Comparison of ENCODE assay signal across 9 cellular contexts in the genomic region with DNA sequence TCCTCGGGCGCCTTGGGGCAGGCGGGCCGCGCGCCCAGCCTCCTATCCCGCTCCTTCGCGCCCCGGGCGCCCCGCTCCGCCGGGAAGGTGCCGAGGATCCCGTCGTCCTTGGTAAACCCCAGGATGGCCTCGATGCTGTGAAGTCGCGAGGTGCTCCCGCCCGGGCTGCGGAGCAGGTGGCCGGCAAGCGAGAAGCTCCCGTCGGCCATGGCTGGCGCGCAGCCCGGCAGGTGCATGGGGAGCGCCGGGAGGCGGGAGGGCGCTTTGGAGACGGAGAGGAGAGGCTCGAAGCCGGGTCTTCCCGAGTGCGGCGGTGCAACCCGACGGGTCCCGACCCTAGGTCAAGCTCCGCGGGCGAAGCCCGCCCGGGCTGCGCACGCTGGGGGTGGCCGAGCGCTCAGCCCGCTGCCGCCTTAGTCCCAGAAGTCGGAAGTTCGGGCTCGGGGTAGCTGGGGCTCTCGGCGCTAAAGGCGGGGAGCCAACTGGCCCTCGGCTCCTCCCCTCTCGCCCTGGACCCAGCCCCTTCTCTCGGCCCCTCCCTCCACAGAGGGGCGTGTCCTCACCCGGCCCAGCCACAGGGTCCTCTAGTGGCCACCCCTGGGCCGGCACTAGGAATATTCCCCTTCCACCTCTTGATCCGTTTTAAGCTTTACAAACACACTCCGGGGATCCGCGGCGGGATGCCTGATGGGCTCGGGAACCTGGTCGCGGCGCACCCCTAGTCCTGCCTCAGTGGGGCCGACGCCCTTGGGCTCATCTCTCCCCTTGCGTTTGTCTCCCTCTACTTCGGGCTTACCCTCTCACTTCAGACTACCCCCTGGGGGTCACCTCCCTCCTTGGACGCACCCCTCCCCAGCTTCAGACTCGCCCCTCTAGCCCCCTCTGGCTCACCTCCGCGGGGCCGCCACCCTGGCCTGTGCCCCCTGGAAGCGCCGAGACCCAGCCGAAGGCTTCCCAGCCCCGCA. TPM values are rescaled to one million over a fixed set of nuclear protein-coding genes. Genes with fewer than 3 reads are reported as not detected.
A peak's percentile ranks its signal among the peaks of the same experiment; 100 is the strongest.
DNase-seq lines count a peak whose midpoint lies in the region; ATAC-seq and TF ChIP-seq lines count a peak whose summit lies in the region.
"Had no signal": no experiment of that assay in that cellular context is flagged by ENCODE, and none has a peak within 500 bp of the region (broad histone marks: within the 10 kb centered on the region; RNA-seq: fewer than 3 reads in every experiment).

RAX (minus strand) TSS at position 484 of the 965 bp plus-strand sequence; CDS start at position 236, 248 bp downstream.

- H3K4me2 ChIP-seq in IMR-90 (ENCODE audit: low read depth, low read length) = no peak within 1 kb of the TSS; the same call in 1 of the 2 replicates

- peaks cover 3% of the 10 kb centered on the region; the same call in 1 of the 2 replicates for H4K20me1 ChIP-seq in IMR-90 (ENCODE audit: insufficient read depth, low read length)

- H2BK15ac ChIP-seq in IMR-90 (ENCODE audit: low read depth, low read length) = no peak within 1 kb of the TSS

- peaks cover 0 to 4% (median 0%) of the 10 kb centered on the region in 5 donors for H3K36me3 Mint-ChIP-seq in naive thymus-derived CD4-positive, alpha-beta T cell

- H3K27me3 Mint-ChIP-seq in naive thymus-derived CD4-positive, alpha-beta T cell = peaks cover 72 to 81% (median 77%) of the 10 kb centered on the region in 5 donors

- peaks cover 19% of the 10 kb centered on the region for H3K9me3 ChIP-seq in IMR-90 (ENCODE audit: control insufficient read depth, insufficient read depth, low read length)
- H3K9me3 ChIP-seq in ectodermal cell (ENCODE audit: control insufficient read depth, low read length) = no peaks in the 10 kb centered on the region
- no peaks in the 10 kb centered on the region for H3K9me3 ChIP-seq in naive thymus-derived CD4-positive, alpha-beta T cell (ENCODE audit: control insufficient read depth in 2 of 3, low read length in 3 of 3)

- no peak within 1 kb of the TSS; the same call in 1 of the 2 replicates for H3K4me3 ChIP-seq in IMR-90 (ENCODE audit: insufficient read depth, low read depth, low read length)
- peak within 1 kb of the TSS; percentile 28 for H3K4me3 ChIP-seq in ectodermal cell (ENCODE audit: insufficient read depth, low read depth, low read length)
- no peak within 1 kb of the TSS for H3K4me3 ChIP-seq in naive thymus-derived CD4-positive, alpha-beta T cell (ENCODE audit: low read length)
- H3K4me3 ChIP-seq: SJSA1 had no signal

- no peak within 1 kb of the TSS for H3K23ac ChIP-seq in IMR-90 (ENCODE audit: low read depth, low read length)

- DNase-seq in GM13977 (ENCODE audit: low spot score) (peak; percentile 81), IMR-90 (no peak), NCI-H1105 treated with DMSO at 0.1 percent for 48 hours (lab: John Stamatoyannopoulos, UW) (no peak)
- DNase-seq in naive thymus-derived CD4-positive, alpha-beta T cell = no peak
- no peak for DNase-seq in stimulated activated CD4-positive, alpha-beta T cell treated with anti-CD3 and anti-CD28 coated beads, Interleukin-2, amount 100 ng/mL, for 48 hours
- DNase-seq in central memory CD4-positive, alpha-beta T cell = no peak

- H3K27me3 ChIP-seq in IMR-90 (ENCODE audit: control insufficient read depth, insufficient read depth, low read length) (peaks cover 93% of the 10 kb centered on the region), ectodermal cell (ENCODE audit: control insufficient read depth, insufficient read depth, low read length, poor library complexity, severe bottlenecking) (peaks cover 100% of the 10 kb centered on the region)
- H3K27me3 ChIP-seq in naive thymus-derived CD4-positive, alpha-beta T cell (ENCODE audit: control insufficient read depth in 2 of 2, insufficient read depth in 2 of 2, low read length in 2 of 2) = peaks cover 7% of the 10 kb centered on the region in 2 donors

- no peak within 1 kb of the TSS for H3K27ac ChIP-seq in IMR-90 (ENCODE audit: insufficient read depth, low read length)
- no peak within 1 kb of the TSS for H3K27ac ChIP-seq in ectodermal cell (ENCODE audit: insufficient read depth, low read depth, low read length, poor library complexity, severe bottlenecking)
- no peak within 1 kb of the TSS for H3K27ac ChIP-seq in naive thymus-derived CD4-positive, alpha-beta T cell (ENCODE audit: low read depth, low read length)
- H3K27ac ChIP-seq: SJSA1 had no signal

- H3K27ac Mint-ChIP-seq in naive thymus-derived CD4-positive, alpha-beta T cell = peak within 1 kb of the TSS in 1 of 9 donors; percentile 46

- TF ChIP-seq CTCF in GM13977 (IDR thresholded peaks at IDR 0.05; ENCODE audit: extremely low read depth, insufficient read depth, missing control alignments) = no peak
- peak; percentile 17; the same call in 1 of the 2 replicates for TF ChIP-seq CTCF in IMR-90 (conservative IDR thresholded peaks at IDR 0.05; ENCODE audit: low read depth, low read length)

- intact Hi-C loops in IMR-90 (cut with micrococcal nuclease) = loop anchor here (5.0 kb wide), 1 partner anchor 136 kb away; the partner anchor contains the start of gene SEC11C
- intact Hi-C loops in naive thymus-derived CD4-positive, alpha-beta T cell (cut with micrococcal nuclease) = loop anchor here in 1 of 2 donors (5.0 to 10.0 kb wide), 2 partner anchors 422 to 1841 kb away; partner anchors contain the start of gene CCBE1

- ATAC-seq in IMR-90 (ENCODE audit: low read depth) = peak; percentile 49
- peak; percentile 55 for ATAC-seq in naive thymus-derived CD4-positive, alpha-beta T cell
- ATAC-seq in HG03457 (IDR thresholded peaks at IDR 0.05; ENCODE audit: unreplicated experiment) = no peak

- no peak for TF ChIP-seq RAD21 in IMR-90 (IDR thresholded peaks at IDR 0.05; ENCODE audit: low read length)

- CTCF ChIA-PET in IMR-90 (lab: Yijun Ruan, JAX) = no interaction called here
- CTCF ChIA-PET in naive thymus-derived CD4-positive, alpha-beta T cell (lab: Charles Lee) = no interaction called here

- no peak within 1 kb of the TSS for H2BK5ac ChIP-seq in IMR-90 (ENCODE audit: low read depth, low read length, poor library complexity, severe bottlenecking)

- H3K36me3 ChIP-seq in IMR-90 (ENCODE audit: control insufficient read depth, insufficient read depth, low read length) (no peaks in the 10 kb centered on the region), ectodermal cell (ENCODE audit: control insufficient read depth, insufficient read depth, low read length) (no peaks in the 10 kb centered on the region)
- no peaks in the 10 kb centered on the region for H3K36me3 ChIP-seq in naive thymus-derived CD4-positive, alpha-beta T cell (ENCODE audit: control insufficient read depth in 2 of 3, insufficient read depth in 3 of 3, low read length in 3 of 3)
- H3K36me3 ChIP-seq: SJSA1 had no signal

- no peaks in the 10 kb centered on the region for H3K9me1 ChIP-seq in IMR-90 (ENCODE audit: insufficient read depth, low read length)

- no peak within 1 kb of the TSS for H3K56ac ChIP-seq in IMR-90 (ENCODE audit: extremely low read depth, insufficient read depth, low read length)

- no peak within 1 kb of the TSS for H3K4ac ChIP-seq in IMR-90 (ENCODE audit: low read depth, low read length)

- no peak within 1 kb of the TSS for H2BK120ac ChIP-seq in IMR-90 (ENCODE audit: low read depth, low read length)

- H2BK20ac ChIP-seq in IMR-90 (ENCODE audit: low read depth, low read length) = no peak within 1 kb of the TSS

- no peak within 1 kb of the TSS for H4K5ac ChIP-seq in IMR-90 (ENCODE audit: low read depth, low read length)

- no peak within 1 kb of the TSS for H3K9ac ChIP-seq in IMR-90 (ENCODE audit: low read depth, low read length)

- no peak within 1 kb of the TSS for H2AK5ac ChIP-seq in IMR-90 (ENCODE audit: low read depth, low read length)

- POLR2A ChIA-PET in IMR-90 (lab: Charles Lee; ENCODE audit: unreplicated experiment) = no interaction called here
- POLR2A ChIA-PET in naive thymus-derived CD4-positive, alpha-beta T cell (lab: Charles Lee) = no interaction called here

- H3K79me1 ChIP-seq in IMR-90 (ENCODE audit: low read depth in 1 of 2, low read length in 2 of 2) = no peaks in the 10 kb centered on the region

- H2AK9ac ChIP-seq in IMR-90 (replicated peaks; ENCODE audit: low read depth, low read length, poor library complexity) = peak within 1 kb of the TSS; percentile 28

- H3K4me3 Mint-ChIP-seq in naive thymus-derived CD4-positive, alpha-beta T cell = peak within 1 kb of the TSS in 9 of 10 donors; percentile 2 to 71 (median 56)

- dilution Hi-C loops in IMR-90 (cut with HindIII; ENCODE audit: low sequenced_read_pairs, unreplicated experiment) = no loop called here

- H3K9me3 Mint-ChIP-seq in naive thymus-derived CD4-positive, alpha-beta T cell = peaks cover 0 to 1% (median 0%) of the 10 kb centered on the region in 11 donors

- H3K4me1 ChIP-seq in IMR-90 (ENCODE audit: control insufficient read depth, insufficient read depth, low read length) = no peaks in the 10 kb centered on the region
- peaks cover 25% of the 10 kb centered on the region for H3K4me1 ChIP-seq in ectodermal cell (ENCODE audit: control insufficient read depth, insufficient read depth, low read length)
- no peaks in the 10 kb centered on the region for H3K4me1 ChIP-seq in naive thymus-derived CD4-positive, alpha-beta T cell (ENCODE audit: control insufficient read depth in 2 of 2, insufficient read depth in 2 of 2, low read length in 2 of 2)

- in situ Hi-C loops in GM13977 (cut with MboI; ENCODE audit: low pct_unique_long_range_greater_than_20kb, low sequenced_read_pairs, unreplicated experiment) = no loop called here
- in situ Hi-C loops in IMR-90 (cut with MboI; ENCODE audit: low sequenced_read_pairs) = no loop called here

- no peak within 1 kb of the TSS for H3K14ac ChIP-seq in IMR-90 (replicated peaks; ENCODE audit: low read depth, low read length)

- no peak within 1 kb of the TSS for H4K91ac ChIP-seq in IMR-90 (ENCODE audit: insufficient read depth, low read depth, low read length)

- H4K8ac ChIP-seq in IMR-90 (ENCODE audit: low read depth in 2 of 2, low read length in 2 of 2) = no peak within 1 kb of the TSS

- H2AFZ ChIP-seq in IMR-90 (replicated peaks; ENCODE audit: low read length, poor library complexity) = peak within 1 kb of the TSS; percentile 70

- no peak within 1 kb of the TSS for H3K18ac ChIP-seq in IMR-90 (ENCODE audit: low read depth, low read length)

- H3K4me1 Mint-ChIP-seq in naive thymus-derived CD4-positive, alpha-beta T cell = peaks cover 15 to 36% (median 18%) of the 10 kb centered on the region in 7 donors

- 2% methylated on average over 26 of the region's 88 CpGs; no CpG with 5 or more reads in 1 of the 2 experiments for WGBS in IMR-90 (ENCODE audit: extremely low coverage in 2 of 2, insufficient read length in 1 of 2), 2 experiments
- whole genome bisulfite sequencing in ectodermal cell, 2 experiments = 1% methylated on average over 88 of the region's 88 CpGs

- no TSS peak for BruUV-seq in IMR-90 (replicated peaks; lab: Mats Ljungman, UMichigan)

- no peak for TF ChIP-seq POLR2A in IMR-90 (IDR thresholded peaks at IDR 0.05; ENCODE audit: low read depth, low read length)

RNA-seq across cellular contexts. Expression of gene RAX, which starts in this region (rescaled TPM):
- total RNA-seq in IMR-90 (2012; rRNA removed) = not detected in 2 replicates
- not detected in 2 replicates for polyA plus RNA-seq in IMR-90 (2012; rRNA removed)
- not detected in 2 replicates for polyA plus RNA-seq in IMR-90 (2012; cell fraction: cytosol; rRNA removed)
- not detected in 2 replicates for polyA plus RNA-seq in IMR-90 (2012; cell fraction: nucleus; rRNA removed; ENCODE audit: low replicate concordance)
- 0.48 TPM for polyA plus RNA-seq in ectodermal cell (2013, experiment 1 of 4)
- polyA plus RNA-seq in ectodermal cell (2013, experiment 2 of 4) = 3.2 TPM
- 2.2 TPM for polyA plus RNA-seq in ectodermal cell (2013, experiment 3 of 4)
- 4.1 TPM for polyA plus RNA-seq in ectodermal cell (2013, experiment 4 of 4)
- total RNA-seq in naive thymus-derived CD4-positive, alpha-beta T cell = not detected
- not detected for polyA plus RNA-seq in naive thymus-derived CD4-positive, alpha-beta T cell
- total RNA-seq: SJSA1 had no signal

Comparison
In these comparisons a context has a peak if more than half of its experiments do, and no peak if none do; other contexts are left out.
1. Peak in ATAC-seq in IMR-90; RNA of the gene not detected or under 1 TPM.
2. Peak in ATAC-seq in naive thymus-derived CD4-positive, alpha-beta T cell; RNA of the gene not detected or under 1 TPM.